11 cellular contexts compared by ENCODE assay signal in genomic region chr13:41462427-41462826, GRCh38. TPM values are rescaled to one million over a fixed set of nuclear protein-coding genes. Genes with fewer than 3 reads are reported as not detected.
DNase-seq lines count a peak whose midpoint lies in the region; ATAC-seq and TF ChIP-seq lines count a peak whose summit lies in the region.
"Had no signal": no experiment of that assay in that cellular context is flagged by ENCODE, and none has a peak within 500 bp of the region (broad histone marks: within the 10 kb centered on the region; RNA-seq: fewer than 3 reads in every experiment).

No MANE protein-coding gene starts in this region.

- no peaks in the 10 kb centered on the region for H3K9me3 Mint-ChIP-seq in activated CD8-positive, alpha-beta T cell treated with anti-CD3 and anti-CD28 coated beads, Interleukin-2, amount 10 ng/mL, durations not matched to agents 7 days and 5 days (ENCODE audit: insufficient read depth)
- H3K9me3 Mint-ChIP-seq: neural crest cell had no signal

- POLR2A ChIA-PET in activated CD8-positive, alpha-beta T cell treated with anti-CD3 and anti-CD28 coated beads, Interleukin-2, amount 10 ng/mL, durations not matched to agents 7 days and 5 days (lab: Charles Lee) = no interaction called here

- no peaks in the 10 kb centered on the region for H3K9me3 ChIP-seq in left ventricle myocardium inferior (replicated peaks)
- no peaks in the 10 kb centered on the region for H3K9me3 ChIP-seq in lower lobe of right lung
- no peaks in the 10 kb centered on the region for H3K9me3 ChIP-seq in tibial nerve

- TF ChIP-seq POLR2A in tibial nerve (IDR thresholded peaks at IDR 0.05) = no peak

- CTCF ChIA-PET in activated CD8-positive, alpha-beta T cell treated with anti-CD3 and anti-CD28 coated beads, Interleukin-2, amount 10 ng/mL, durations not matched to agents 7 days and 5 days (lab: Charles Lee) = interaction anchor here (1.0 to 3.3 kb wide), 5 partner anchors 9 to 196 kb away, joined by 3 to 20 read pairs (median 3); no protein-coding TSS in a partner anchor

- WGBS in tibial nerve, 2 donors = 85 to 86% methylated on average over 6 of the region's 6 CpGs

- H3K4me1 ChIP-seq in left ventricle myocardium inferior (peaks cover 61% of the 10 kb centered on the region), lower lobe of right lung (peaks cover 75% of the 10 kb centered on the region), tibial nerve (peaks cover 0 to 60% (median 30%) of the 10 kb centered on the region in 4 donors)

- H3K4me3 Mint-ChIP-seq in activated CD8-positive, alpha-beta T cell treated with anti-CD3 and anti-CD28 coated beads, Interleukin-2, amount 10 ng/mL, durations not matched to agents 7 days and 5 days = peak overlapping the region; percentile 70
- H3K4me3 Mint-ChIP-seq: neural crest cell had no signal

- peak overlapping the region; percentile 79 for H3K27ac ChIP-seq in left ventricle myocardium inferior (replicated peaks)
- H3K27ac ChIP-seq in lower lobe of right lung = peak overlapping the region; percentile 95
- peak overlapping the region; percentile 79 to 92 (median 85) for H3K27ac ChIP-seq in tibial nerve

- no peak for TF ChIP-seq EP300 in tibial nerve (IDR thresholded peaks at IDR 0.05)

- H3K36me3 Mint-ChIP-seq in activated CD8-positive, alpha-beta T cell treated with anti-CD3 and anti-CD28 coated beads, Interleukin-2, amount 10 ng/mL, durations not matched to agents 7 days and 5 days (ENCODE audit: low read depth) = peaks cover 45% of the 10 kb centered on the region

- intact Hi-C loops in left ventricle myocardium inferior (cut with micrococcal nuclease) (loop anchor here (10.0 kb wide), 1 partner anchor 192 kb away; no protein-coding TSS in a partner anchor), cardiac septum (cut with DNase I) (no loop called here), lower lobe of right lung (cut with DNase I) (no loop called here)

- H3K27me3 ChIP-seq in left ventricle myocardium inferior (ENCODE audit: low read depth) (peaks cover 49% of the 10 kb centered on the region), lower lobe of right lung (ENCODE audit: low read depth) (no peaks in the 10 kb centered on the region), tibial nerve (no peaks in the 10 kb centered on the region)

- DNase-seq in left ventricle myocardium inferior (no peak), cardiac septum (ENCODE audit: low spot score) (no peak), lower lobe of right lung (no peak), tibial nerve (ENCODE audit: low spot score in 2 of 2) (no peak)
- no peak for DNase-seq in activated CD8-positive, alpha-beta T cell treated with anti-CD3 and anti-CD28 coated beads, Interleukin-2, amount 10 ng/mL, durations not matched to agents 7 days and 5 days
- no peak for DNase-seq in activated effector memory CD4-positive, alpha-beta T cell treated with Interleukin-2 at 50 U/mL for 16 hours
- DNase-seq: DMS79, mammary epithelial cell had no signal

- H3K4me3 ChIP-seq in left ventricle myocardium inferior (peak overlapping the region; percentile 72), lower lobe of right lung (peak overlapping the region; percentile 80), tibial nerve (peak overlapping the region; percentile 34 to 70 (median 68))

- H3K27me3 Mint-ChIP-seq in activated CD8-positive, alpha-beta T cell treated with anti-CD3 and anti-CD28 coated beads, Interleukin-2, amount 10 ng/mL, durations not matched to agents 7 days and 5 days (ENCODE audit: low read depth) = no peaks in the 10 kb centered on the region

- peaks cover 30% of the 10 kb centered on the region for H3K36me3 ChIP-seq in left ventricle myocardium inferior
- peaks cover 67% of the 10 kb centered on the region for H3K36me3 ChIP-seq in lower lobe of right lung
- peaks cover 0 to 64% (median 10%) of the 10 kb centered on the region in 3 donors for H3K36me3 ChIP-seq in tibial nerve

- peaks cover 84% of the 10 kb centered on the region for H3K4me1 Mint-ChIP-seq in activated CD8-positive, alpha-beta T cell treated with anti-CD3 and anti-CD28 coated beads, Interleukin-2, amount 10 ng/mL, durations not matched to agents 7 days and 5 days (ENCODE audit: low read depth)

- peak overlapping the region; percentile 94 for H3K27ac Mint-ChIP-seq in activated CD8-positive, alpha-beta T cell treated with anti-CD3 and anti-CD28 coated beads, Interleukin-2, amount 10 ng/mL, durations not matched to agents 7 days and 5 days

- no peak for TF ChIP-seq CTCF in left ventricle myocardium inferior (IDR thresholded peaks at IDR 0.05; ENCODE audit: borderline replicate concordance)
- no peak for TF ChIP-seq CTCF in lower lobe of right lung (IDR thresholded peaks at IDR 0.05)
- TF ChIP-seq CTCF in tibial nerve (IDR thresholded peaks at IDR 0.05) = no peak

- ATAC-seq in activated CD8-positive, alpha-beta T cell treated with anti-CD3 and anti-CD28 coated beads, Interleukin-2, amount 10 ng/mL, durations not matched to agents 7 days and 5 days = no peak
- no peak for ATAC-seq in lower lobe of right lung
- ATAC-seq in SK-N-SH treated with all-trans-retinoic acid at 6 μM for 48 hours = no peak
- no peak for ATAC-seq in HG02973 (IDR thresholded peaks at IDR 0.05; ENCODE audit: unreplicated experiment)

TF ChIP-seq in SK-N-SH treated with all-trans-retinoic acid at 6 μM for 48 hours, 23 proteins besides CTCF, POLR2A, EP300 and RAD21:
- TF ChIP-seq BACH2 (CRISPR knock-in tag; IDR thresholded peaks at IDR 0.05; ENCODE audit: borderline replicate concordance) (no peak), ESRRG (CRISPR knock-in tag; IDR thresholded peaks at IDR 0.05) (no peak)
- TF ChIP-seq, protein P1, sequence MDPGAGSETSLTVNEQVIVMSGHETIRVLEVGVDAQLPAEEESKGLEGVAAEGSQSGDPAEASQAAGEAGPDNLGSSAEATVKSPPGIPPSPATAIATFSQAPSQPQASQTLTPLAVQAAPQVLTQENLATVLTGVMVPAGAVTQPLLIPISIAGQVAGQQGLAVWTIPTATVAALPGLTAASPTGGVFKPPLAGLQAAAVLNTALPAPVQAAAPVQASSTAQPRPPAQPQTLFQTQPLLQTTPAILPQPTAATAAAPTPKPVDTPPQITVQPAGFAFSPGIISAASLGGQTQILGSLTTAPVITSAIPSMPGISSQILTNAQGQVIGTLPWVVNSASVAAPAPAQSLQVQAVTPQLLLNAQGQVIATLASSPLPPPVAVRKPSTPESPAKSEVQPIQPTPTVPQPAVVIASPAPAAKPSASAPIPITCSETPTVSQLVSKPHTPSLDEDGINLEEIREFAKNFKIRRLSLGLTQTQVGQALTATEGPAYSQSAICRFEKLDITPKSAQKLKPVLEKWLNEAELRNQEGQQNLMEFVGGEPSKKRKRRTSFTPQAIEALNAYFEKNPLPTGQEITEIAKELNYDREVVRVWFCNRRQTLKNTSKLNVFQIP (CRISPR knock-in tag; IDR thresholded peaks at IDR 0.05; ENCODE audit: borderline replicate concordance, low read depth) = no peak

RNA-seq across cellular contexts. Expression of gene RGCC, which starts 5.1 kb away (rescaled TPM):
- total RNA-seq in left ventricle myocardium inferior (45.8 TPM), cardiac septum (41.4 TPM), lower lobe of right lung (381 TPM), tibial nerve (1,000 to 10,000 TPM in 1 of 4 donors, 100 to 1,000 TPM in 3; 476 to 1,295 (median 830) TPM)
- 10 to 100 TPM; 23.8 to 23.9 TPM for total RNA-seq in activated CD8-positive, alpha-beta T cell treated with anti-CD3 and anti-CD28 coated beads, Interleukin-2, amount 10 ng/mL, durations not matched to agents 7 days and 5 days
